ENCODE assay signal across 10 cellular contexts in genomic region chr12:116843085-116843484, GRCh38. TPM values are rescaled to one million over a fixed set of nuclear protein-coding genes. Genes with fewer than 3 reads are reported as not detected.
"Had no signal": no experiment of that assay in that cellular context is flagged by ENCODE, and none has a peak within 500 bp of the region (broad histone marks: within the 10 kb centered on the region; RNA-seq: fewer than 3 reads in every experiment).

No MANE protein-coding gene starts in this region.

- H3K27ac ChIP-seq: HL-60, KMS-11 had no signal

- DNase-seq: IMR-90, Karpas-422, Kasumi-1, KBM-7, KG1 had no signal

- H3K27me3 Mint-ChIP-seq: IgD-negative memory B cell had no signal

- H3K9ac ChIP-seq: KMS-11 had no signal

- H3K4me2 ChIP-seq: KMS-11 had no signal

- FAIRE-seq: HTR-8/SVneo had no signal

RNA-seq across cellular contexts. Expression of gene HRK, which starts 38.2 kb away (rescaled TPM):
- total RNA-seq: HT-29, IMR-90 had no signal
- polyA plus RNA-seq: IMR-90 had no signal
